ENCODE assay signal across 8 cellular contexts in the genomic region with DNA sequence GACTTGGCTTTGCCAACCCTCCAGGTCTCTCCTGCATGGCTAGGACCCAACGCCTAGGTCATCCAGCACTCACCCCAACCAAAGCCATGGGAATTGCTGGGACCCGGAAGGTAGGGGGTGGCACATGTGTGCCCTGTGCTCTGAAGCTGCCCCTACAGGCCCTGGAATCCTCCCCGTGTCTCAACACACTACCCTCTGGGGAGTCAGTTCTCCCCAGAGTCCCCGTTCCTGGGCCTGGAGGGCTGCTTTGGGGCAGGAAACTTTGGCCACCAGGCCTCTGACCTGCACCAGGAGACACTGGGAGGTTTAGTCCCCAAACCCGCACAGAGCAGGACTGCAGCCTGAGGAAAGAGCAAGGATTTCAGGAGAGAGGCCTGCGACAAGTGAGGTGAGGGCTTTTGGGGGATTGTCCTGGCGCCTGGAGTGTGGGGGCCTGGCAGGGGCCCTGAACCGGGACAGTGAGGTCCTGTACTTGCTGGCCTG. TPM values are rescaled to one million over a fixed set of nuclear protein-coding genes. Genes with fewer than 3 reads are reported as not detected.
DNase-seq lines count a peak whose midpoint lies in the region; ATAC-seq and TF ChIP-seq lines count a peak whose summit lies in the region.

No MANE protein-coding gene starts in this region.

- intact Hi-C loops in stomach (cut with DNase I; ENCODE audit: low total_unique reads) = no loop called here

- H3K9me3 ChIP-seq in HEK293 (ENCODE audit: control insufficient read depth, insufficient read depth, low read depth, low read length) (no peaks in the 10 kb centered on the region), iPS DF 6.9 (ENCODE audit: control insufficient read depth, insufficient read depth, low read length) (no peaks in the 10 kb centered on the region), stomach (no peaks in the 10 kb centered on the region)

- POLR2A ChIA-PET in HEK293 (lab: Yijun Ruan, JAX) = no interaction called here
- POLR2A ChIA-PET in activated CD8-positive, alpha-beta T cell treated with anti-CD3 and anti-CD28 coated beads, Interleukin-2, amount 10 ng/mL, durations not matched to agents 7 days and 5 days (lab: Charles Lee) = interaction anchor here (0.7 to 4.8 kb wide), 13 partner anchors 11 to 108 kb away, joined by 3 to 36 read pairs (median 12); partner anchors contain the start of genes BET1L, IFITM5, PGGHG and RIC8A

- peak overlapping the region; percentile 87 for H3K4me3 Mint-ChIP-seq in activated CD8-positive, alpha-beta T cell treated with anti-CD3 and anti-CD28 coated beads, Interleukin-2, amount 10 ng/mL, durations not matched to agents 7 days and 5 days

- no peak for TF ChIP-seq POLR2A in stomach (IDR thresholded peaks at IDR 0.05)

- TF ChIP-seq EP300 in stomach (IDR thresholded peaks at IDR 0.05) = no peak

- H3K27ac ChIP-seq in HEK293 (ENCODE audit: extremely low read depth, low read depth, low read length) (no peak overlapping the region), iPS DF 6.9 (ENCODE audit: low read length) (peak overlapping the region; percentile 40), stomach (peak overlapping the region; percentile 79 to 95 (median 86))

- no peak overlapping the region for H3K4me3 ChIP-seq in HEK293 (ENCODE audit: low read depth, low read length)
- H3K4me3 ChIP-seq in iPS DF 6.9 (ENCODE audit: low read length) = no peak overlapping the region
- H3K4me3 ChIP-seq in stomach = peak overlapping the region; percentile 43 to 67 (median 48)

- no peak for TF ChIP-seq CTCF in HEK293 (tag by site-specific recombination; IDR thresholded peaks at IDR 0.05)
- TF ChIP-seq CTCF in stomach (IDR thresholded peaks at IDR 0.05) = no peak

- H3K27me3 ChIP-seq in iPS DF 6.9 (ENCODE audit: control insufficient read depth, insufficient read depth, low read length) (no peaks in the 10 kb centered on the region), stomach (peaks cover 0 to 25% (median 15%) of the 10 kb centered on the region in 3 donors)

- peak overlapping the region; percentile 99 for H3K27ac Mint-ChIP-seq in activated CD8-positive, alpha-beta T cell treated with anti-CD3 and anti-CD28 coated beads, Interleukin-2, amount 10 ng/mL, durations not matched to agents 7 days and 5 days

- H3K27me3 Mint-ChIP-seq in activated CD8-positive, alpha-beta T cell treated with anti-CD3 and anti-CD28 coated beads, Interleukin-2, amount 10 ng/mL, durations not matched to agents 7 days and 5 days (ENCODE audit: low read depth) = no peaks in the 10 kb centered on the region

- peaks cover 73% of the 10 kb centered on the region for H3K36me3 Mint-ChIP-seq in activated CD8-positive, alpha-beta T cell treated with anti-CD3 and anti-CD28 coated beads, Interleukin-2, amount 10 ng/mL, durations not matched to agents 7 days and 5 days (ENCODE audit: low read depth)

- ATAC-seq in activated CD8-positive, alpha-beta T cell treated with anti-CD3 and anti-CD28 coated beads, Interleukin-2, amount 10 ng/mL, durations not matched to agents 7 days and 5 days = no peak
- ATAC-seq in GM18520 (IDR thresholded peaks at IDR 0.05; ENCODE audit: unreplicated experiment) = no peak
- ATAC-seq in HG03045 (IDR thresholded peaks at IDR 0.05; ENCODE audit: unreplicated experiment) = no peak

- no CpG with 5 or more reads among the region's 8 CpGs for WGBS in iPS DF 6.9 (ENCODE audit: insufficient coverage, insufficient read length)
- 48 to 72% (median 68%) methylated on average over 5 to 8 of the region's 8 CpGs for WGBS in stomach, 5 donors

- H3K36me3 ChIP-seq in HEK293 (ENCODE audit: control insufficient read depth in 2 of 2, insufficient read depth in 1 of 2, low read length in 2 of 2) (no peaks in the 10 kb centered on the region), iPS DF 6.9 (ENCODE audit: control insufficient read depth, insufficient read depth, low read length) (no peaks in the 10 kb centered on the region; the same call in 1 of the 2 replicates), stomach (no peaks in the 10 kb centered on the region)

- H3K4me1 Mint-ChIP-seq in activated CD8-positive, alpha-beta T cell treated with anti-CD3 and anti-CD28 coated beads, Interleukin-2, amount 10 ng/mL, durations not matched to agents 7 days and 5 days (ENCODE audit: low read depth) = peaks cover 13% of the 10 kb centered on the region

- no peaks in the 10 kb centered on the region for H3K9me3 Mint-ChIP-seq in activated CD8-positive, alpha-beta T cell treated with anti-CD3 and anti-CD28 coated beads, Interleukin-2, amount 10 ng/mL, durations not matched to agents 7 days and 5 days (ENCODE audit: insufficient read depth)

- no peak for DNase-seq in activated CD8-positive, alpha-beta T cell treated with anti-CD3 and anti-CD28 coated beads, Interleukin-2, amount 10 ng/mL, durations not matched to agents 7 days and 5 days
- DNase-seq in iPS DF 6.9 (ENCODE audit: low read depth, low spot score) = no peak
- no peak for DNase-seq in stomach
- DNase-seq in HUDEP-2 (lab: John Stamatoyannopoulos, UW; ENCODE audit: unreplicated experiment in 76 of 76) = no peak
- no peak for DNase-seq in NCI-H2029 treated with DMSO at 0.1 percent for 48 hours (lab: John Stamatoyannopoulos, UW)

- H3K4me1 ChIP-seq in HEK293 (ENCODE audit: control insufficient read depth, insufficient read depth, low read length) = no peaks in the 10 kb centered on the region
- peaks cover 23% of the 10 kb centered on the region for H3K4me1 ChIP-seq in iPS DF 6.9 (ENCODE audit: control insufficient read depth, insufficient read depth, low read length)
- peaks cover 14 to 74% (median 45%) of the 10 kb centered on the region in 4 donors for H3K4me1 ChIP-seq in stomach

- CTCF ChIA-PET in HEK293 (lab: Yijun Ruan, JAX) = interaction anchor here (1.2 kb wide), 1 partner anchor 135 kb away, joined by 5 read pairs; no protein-coding TSS in a partner anchor
- CTCF ChIA-PET in activated CD8-positive, alpha-beta T cell treated with anti-CD3 and anti-CD28 coated beads, Interleukin-2, amount 10 ng/mL, durations not matched to agents 7 days and 5 days (lab: Charles Lee) = interaction anchor here (0.9 to 2.1 kb wide), 3 partner anchors 24 to 63 kb away, joined by 3 to 10 read pairs (median 5); no protein-coding TSS in a partner anchor

TF ChIP-seq in HEK293, 187 proteins besides CTCF, POLR2A, EP300 and RAD21:
- TF ChIP-seq BCL11B (tag by site-specific recombination; IDR thresholded peaks at IDR 0.05; ENCODE audit: low read depth) (no peak), SCRT1 (tag by site-specific recombination; IDR thresholded peaks at IDR 0.05; ENCODE audit: borderline replicate concordance) (peak; percentile 54; the same call in 1 of the 2 replicates), GLI4 (tag by site-specific recombination; IDR thresholded peaks at IDR 0.05) (no peak), MYNN (tag by site-specific recombination; IDR thresholded peaks at IDR 0.05; ENCODE audit: borderline replicate concordance) (no peak), ZBTB20 (tag by site-specific recombination; IDR thresholded peaks at IDR 0.05) (peak; percentile 35; the same call in 1 of the 2 replicates), KLF16 (tag by site-specific recombination; IDR thresholded peaks at IDR 0.05) (no peak), KLF7 (tag by site-specific recombination; IDR thresholded peaks at IDR 0.05; ENCODE audit: borderline replicate concordance) (no peak), ZNF561 (tag by site-specific recombination; IDR thresholded peaks at IDR 0.05; ENCODE audit: borderline replicate concordance) (no peak), SCRT2 (tag by site-specific recombination; IDR thresholded peaks at IDR 0.05) (peak; percentile 90), ZNF426 (tag by site-specific recombination; IDR thresholded peaks at IDR 0.05) (no peak), OSR2 (tag by site-specific recombination; IDR thresholded peaks at IDR 0.05) (no peak)

RNA-seq across cellular contexts. Expression of gene IFITM1, which starts 0.5 kb away (rescaled TPM):
- 1,000 to 10,000 TPM; 1,265 to 1,278 TPM for total RNA-seq in activated CD8-positive, alpha-beta T cell treated with anti-CD3 and anti-CD28 coated beads, Interleukin-2, amount 10 ng/mL, durations not matched to agents 7 days and 5 days
- total RNA-seq in stomach = 10 to 100 TPM in 4 of 5 donors, 1 to 10 TPM in 1; 7.0 to 59.8 (median 17.3) TPM
- 100 to 1,000 TPM in 2 of 3 donors, 10 to 100 TPM in 1; 79.9 to 224 (median 119) TPM for polyA plus RNA-seq in stomach

RNA-seq across cellular contexts. Expression of gene IFITM2, which starts 5.7 kb away (rescaled TPM):
- total RNA-seq in activated CD8-positive, alpha-beta T cell treated with anti-CD3 and anti-CD28 coated beads, Interleukin-2, amount 10 ng/mL, durations not matched to agents 7 days and 5 days = 1,000 to 10,000 TPM; 2,197 to 2,304 TPM
- 10 to 100 TPM in 4 of 5 donors, 1 to 10 TPM in 1; 8.8 to 61.7 (median 12.9) TPM for total RNA-seq in stomach
- polyA plus RNA-seq in stomach = 100 to 1,000 TPM; 276 to 394 (median 344) TPM

RNA-seq across cellular contexts. Expression of gene IFITM3, which starts 7.3 kb away (rescaled TPM):
- 100 to 1,000 TPM; 174 to 182 TPM for total RNA-seq in activated CD8-positive, alpha-beta T cell treated with anti-CD3 and anti-CD28 coated beads, Interleukin-2, amount 10 ng/mL, durations not matched to agents 7 days and 5 days
- 100 to 1,000 TPM in 3 of 5 donors, 10 to 100 TPM in 2; 11.9 to 271 (median 127) TPM for total RNA-seq in stomach
- 1,000 to 10,000 TPM in 1 of 3 donors, 100 to 1,000 TPM in 2; 538 to 1,128 (median 677) TPM for polyA plus RNA-seq in stomach

RNA-seq across cellular contexts. Expression of gene IFITM5, which starts 14.0 kb away (rescaled TPM):
- not detected for total RNA-seq in activated CD8-positive, alpha-beta T cell treated with anti-CD3 and anti-CD28 coated beads, Interleukin-2, amount 10 ng/mL, durations not matched to agents 7 days and 5 days
- total RNA-seq in stomach = under 1 TPM in 1 of 5 donors, not detected in 4; 0.73 TPM
- polyA plus RNA-seq in stomach = not detected

RNA-seq across cellular contexts. Expression of gene PGGHG, which starts 24.4 kb away (rescaled TPM):
- total RNA-seq in activated CD8-positive, alpha-beta T cell treated with anti-CD3 and anti-CD28 coated beads, Interleukin-2, amount 10 ng/mL, durations not matched to agents 7 days and 5 days = 100 to 1,000 TPM; 487 to 541 TPM
- total RNA-seq in stomach = 10 to 100 TPM in 4 of 5 donors, 1 to 10 TPM in 1; 3.5 to 34.8 (median 11.9) TPM
- polyA plus RNA-seq in stomach = 10 to 100 TPM; 14.4 to 44.0 (median 20.7) TPM

Comparison
In these comparisons a context has a peak if more than half of its experiments do, and no peak if none do; other contexts are left out.
1. H3K4me3 ChIP-seq: peak in stomach (4 of 4); none in HEK293 (single experiment) and iPS DF 6.9 (single experiment).
2. RNA of gene IFITM1, which starts 0.5 kb away (total RNA-seq): 1,265 to 1,278 TPM in activated CD8-positive, alpha-beta T cell treated with anti-CD3 and anti-CD28 coated beads, Interleukin-2, amount 10 ng/mL, durations not matched to agents 7 days and 5 days; 7.0 to 59.8 TPM in stomach; every median in the first group is over 10 times any median in the second.
3. RNA of gene IFITM2, which starts 5.7 kb away (total RNA-seq): 2,197 to 2,304 TPM in activated CD8-positive, alpha-beta T cell treated with anti-CD3 and anti-CD28 coated beads, Interleukin-2, amount 10 ng/mL, durations not matched to agents 7 days and 5 days; 8.8 to 61.7 TPM in stomach; every median in the first group is over 10 times any median in the second.